In the genomic region with DNA sequence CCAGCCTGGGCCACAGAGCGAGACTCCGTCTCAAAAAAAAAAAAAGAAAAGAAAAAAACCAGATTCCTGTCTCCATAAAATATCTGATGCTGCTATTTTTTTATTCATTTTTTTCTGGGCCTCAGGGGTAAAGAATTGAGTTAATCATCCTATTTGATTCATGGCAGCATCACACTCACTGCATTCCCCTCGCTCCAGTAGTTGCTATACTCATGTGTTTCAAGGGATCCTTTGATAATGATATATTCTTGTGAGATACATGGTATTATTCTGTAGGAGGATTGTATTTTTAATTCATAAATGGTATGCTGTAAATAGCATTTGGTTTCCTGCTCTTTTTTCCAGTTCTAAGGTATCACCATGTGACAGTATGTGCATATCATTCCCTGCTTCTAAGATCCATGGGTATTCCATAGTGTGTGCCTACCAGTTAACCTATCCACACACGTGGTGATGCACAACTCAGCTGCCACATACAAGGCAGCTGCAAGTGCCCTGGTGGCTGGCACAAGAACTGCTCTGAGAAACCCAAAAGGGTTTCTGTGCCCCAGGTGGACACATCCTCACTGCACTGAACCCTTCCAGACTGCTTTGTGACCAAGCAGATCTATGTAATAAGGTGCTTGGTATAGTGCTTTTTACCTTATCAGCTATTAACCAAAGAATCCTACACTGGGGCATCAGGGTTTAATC, we compare ENCODE assay signal across 10 cellular contexts.
DNase-seq lines count a peak whose midpoint lies in the region; ATAC-seq and TF ChIP-seq lines count a peak whose summit lies in the region.
"Had no signal": no experiment of that assay in that cellular context is flagged by ENCODE, and none has a peak within 500 bp of the region (broad histone marks: within the 10 kb centered on the region; RNA-seq: fewer than 3 reads in every experiment).

No MANE protein-coding gene starts in this region.

- DNase-seq in activated T-cell treated with anti-CD3 and anti-CD28 coated beads, Interleukin-2, amount 50 U/mL, for 72 hours = peak in 1 of 2 donors; percentile 28
- DNase-seq in activated T-cell treated with anti-CD3 and anti-CD28 coated beads for 4 hours (no peak), SK-MEL-5 (ENCODE audit: low read depth, low spot score) (peak; percentile 61), foreskin fibroblast (no peak), type B pancreatic cell (ENCODE audit: extremely low spot score, unreplicated experiment) (no peak), activated gamma-delta T cell (lab: John Stamatoyannopoulos, UW) (no peak)
- DNase-seq: activated T-cell treated with anti-CD3 and anti-CD28 coated beads, Interleukin-2, amount 50 U/mL, for 1 hour had no signal

- H3K27ac Mint-ChIP-seq in activated T-cell treated with anti-CD3 and anti-CD28 coated beads, Interleukin-2, amount 50 U/mL, for 72 hours = no peak overlapping the region
- peak overlapping the region; percentile 48 for H3K27ac Mint-ChIP-seq in type B pancreatic cell

- in situ Hi-C loops in SK-MEL-5 (cut with HindIII; ENCODE audit: low pct_unique_long_range_greater_than_20kb, low sequenced_read_pairs) = no loop called here

- H3K4me1 Mint-ChIP-seq in activated T-cell treated with anti-CD3 and anti-CD28 coated beads, Interleukin-2, amount 50 U/mL, for 72 hours (ENCODE audit: low read depth) = peaks cover 49% of the 10 kb centered on the region
- peaks cover 42% of the 10 kb centered on the region for H3K4me1 Mint-ChIP-seq in type B pancreatic cell (ENCODE audit: unreplicated experiment)

- TF ChIP-seq CTCF in foreskin fibroblast (IDR thresholded peaks at IDR 0.05; ENCODE audit: low read depth, low read length) = peak; percentile 36
- peak; percentile 61 for TF ChIP-seq CTCF in type B pancreatic cell (conservative IDR thresholded peaks at IDR 0.05)

- H3K9me3 Mint-ChIP-seq in activated T-cell treated with anti-CD3 and anti-CD28 coated beads, Interleukin-2, amount 50 U/mL, for 72 hours = peaks cover 0 to 1% of the 10 kb centered on the region in 2 donors
- peaks cover 11% of the 10 kb centered on the region for H3K9me3 Mint-ChIP-seq in type B pancreatic cell

- peak; percentile 28 to 32 for ATAC-seq in activated T-cell treated with anti-CD3 and anti-CD28 coated beads, Interleukin-2, amount 50 U/mL, for 72 hours (replicated peaks in 1 of 2)
- ATAC-seq in GM19397 (IDR thresholded peaks at IDR 0.05; ENCODE audit: unreplicated experiment) (no peak), GM18498 (IDR thresholded peaks at IDR 0.05; ENCODE audit: unreplicated experiment) (no peak)

- no peak overlapping the region for H3K4me3 ChIP-seq in foreskin fibroblast (ENCODE audit: low read depth in 1 of 2, low read length in 2 of 2)

- no peak overlapping the region for H3K4me3 Mint-ChIP-seq in activated T-cell treated with anti-CD3 and anti-CD28 coated beads, Interleukin-2, amount 50 U/mL, for 72 hours
- no peak overlapping the region for H3K4me3 Mint-ChIP-seq in type B pancreatic cell
- H3K4me3 Mint-ChIP-seq: CD8-positive, alpha-beta memory T cell had no signal

- peaks cover 3 to 5% of the 10 kb centered on the region in 2 donors for H3K36me3 Mint-ChIP-seq in activated T-cell treated with anti-CD3 and anti-CD28 coated beads, Interleukin-2, amount 50 U/mL, for 72 hours (ENCODE audit: insufficient read depth in 2 of 2)
- H3K36me3 Mint-ChIP-seq in type B pancreatic cell = no peaks in the 10 kb centered on the region

- H3K27me3 Mint-ChIP-seq in activated T-cell treated with anti-CD3 and anti-CD28 coated beads, Interleukin-2, amount 50 U/mL, for 72 hours (ENCODE audit: low read depth) = no peaks in the 10 kb centered on the region
- H3K27me3 Mint-ChIP-seq in type B pancreatic cell = no peaks in the 10 kb centered on the region

Comparison
In these comparisons a context has a peak if more than half of its experiments do, and no peak if none do; other contexts are left out.
1. ATAC-seq: peak in activated T-cell treated with anti-CD3 and anti-CD28 coated beads, Interleukin-2, amount 50 U/mL, for 72 hours (2 of 2); none in GM19397 (single experiment) and GM18498 (single experiment).